In the genomic region with DNA sequence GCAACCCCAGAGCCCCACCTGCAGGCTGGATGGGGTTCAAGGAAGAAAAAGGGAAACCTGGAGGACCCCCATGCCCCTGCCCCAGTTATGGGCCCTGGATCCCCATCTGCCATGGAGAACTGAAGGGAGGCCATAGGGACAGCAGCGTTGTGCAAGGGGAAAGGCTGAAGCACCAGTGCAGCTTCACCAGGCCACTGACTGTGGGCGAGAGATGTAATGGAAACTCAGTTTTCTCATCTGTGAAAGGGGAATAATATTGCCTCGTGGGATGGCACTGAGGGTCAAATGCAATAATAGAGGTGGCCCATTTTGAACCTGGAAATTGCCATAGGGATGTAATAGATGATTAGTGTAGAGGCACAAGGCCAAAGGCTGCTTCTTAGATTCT, we compare ENCODE assay signal across 9 cellular contexts. TPM values are rescaled to one million over a fixed set of nuclear protein-coding genes. Genes with fewer than 3 reads are reported as not detected.
A peak's percentile ranks its signal among the peaks of the same experiment; 100 is the strongest.
DNase-seq lines count a peak whose midpoint lies in the region; ATAC-seq lines count a peak whose summit lies in the region.
"Had no signal": no experiment of that assay in that cellular context is flagged by ENCODE, and none has a peak within 500 bp of the region (broad histone marks: within the 10 kb centered on the region; RNA-seq: fewer than 3 reads in every experiment).

No MANE protein-coding gene starts in this region.

- H3K27ac ChIP-seq in ACC112 (ENCODE audit: low read depth, low read length) (peak overlapping the region; percentile 58), mucosa of rectum (ENCODE audit: low read depth in 2 of 2, low read length in 2 of 2) (peak overlapping the region; percentile 88 to 89)

- no peaks in the 10 kb centered on the region for H3K79me2 ChIP-seq in ACC112 (ENCODE audit: control insufficient read depth, insufficient read depth, low read length, unreplicated experiment)

- H3K4me3 Mint-ChIP-seq in activated T-helper 1 cell treated with anti-CD3 and anti-CD28 coated beads, Interleukin-12 subunit alpha, Interleukin-12 subunit beta, Interleukin-2, Interleukin-4 antibody, amounts not matched to agents 30 ng/mL and 10 ng/mL and 1 ng/mL, durations not matched to agents 14 hours and 24 hours and 36 hours: peak overlapping the region; percentile 100

- H3K36me3 Mint-ChIP-seq in activated T-helper 1 cell treated with anti-CD3 and anti-CD28 coated beads, Interleukin-12 subunit alpha, Interleukin-12 subunit beta, Interleukin-2, Interleukin-4 antibody, amounts not matched to agents 30 ng/mL and 10 ng/mL and 1 ng/mL, durations not matched to agents 14 hours and 24 hours and 36 hours (ENCODE audit: low read depth): peaks cover 33% of the 10 kb centered on the region

- no peaks in the 10 kb centered on the region for H3K36me3 ChIP-seq in ACC112 (ENCODE audit: insufficient read depth, low read length)
- peaks cover 0 to 4% of the 10 kb centered on the region in 2 donors for H3K36me3 ChIP-seq in mucosa of rectum (ENCODE audit: control insufficient read depth in 2 of 2, insufficient read depth in 2 of 2, low read length in 2 of 2)

- H3K4me1 Mint-ChIP-seq in activated T-helper 1 cell treated with anti-CD3 and anti-CD28 coated beads, Interleukin-12 subunit alpha, Interleukin-12 subunit beta, Interleukin-2, Interleukin-4 antibody, amounts not matched to agents 30 ng/mL and 10 ng/mL and 1 ng/mL, durations not matched to agents 14 hours and 24 hours and 36 hours (ENCODE audit: low read depth): peaks cover 67% of the 10 kb centered on the region

- intact Hi-C loops in activated T-helper 1 cell treated with anti-CD3 and anti-CD28 coated beads, Interleukin-12 subunit alpha, Interleukin-12 subunit beta, Interleukin-2, Interleukin-4 antibody, amounts not matched to agents 30 ng/mL and 10 ng/mL and 1 ng/mL, durations not matched to agents 14 hours and 24 hours and 36 hours (cut with micrococcal nuclease): loop anchor here (1.0 to 10.0 kb wide), 10 partner anchors 9 to 1499 kb away; a partner anchor contains a TSS

- no peaks in the 10 kb centered on the region for H3K27me3 Mint-ChIP-seq in activated T-helper 1 cell treated with anti-CD3 and anti-CD28 coated beads, Interleukin-12 subunit alpha, Interleukin-12 subunit beta, Interleukin-2, Interleukin-4 antibody, amounts not matched to agents 30 ng/mL and 10 ng/mL and 1 ng/mL, durations not matched to agents 14 hours and 24 hours and 36 hours (ENCODE audit: insufficient read depth)

- no peak overlapping the region for H2AFZ ChIP-seq in ACC112 (ENCODE audit: low read length, unreplicated experiment)

- peaks cover 32% of the 10 kb centered on the region for H3K4me1 ChIP-seq in ACC112 (ENCODE audit: control insufficient read depth, insufficient read depth, low read length, unreplicated experiment)
- peaks cover 32 to 39% of the 10 kb centered on the region in 2 donors for H3K4me1 ChIP-seq in mucosa of rectum (ENCODE audit: control insufficient read depth in 2 of 2, insufficient read depth in 2 of 2, low read length in 2 of 2)

- H3K4me3 ChIP-seq in ACC112 (ENCODE audit: low read depth, low read length) (no peak overlapping the region), mucosa of rectum (ENCODE audit: low read length in 2 of 2) (peak overlapping the region in 1 of 2 donors; percentile 65)

- H3K27me3 ChIP-seq in ACC112 (ENCODE audit: insufficient read depth, low read length) (no peaks in the 10 kb centered on the region), mucosa of rectum (ENCODE audit: control insufficient read depth in 2 of 2, insufficient read depth in 2 of 2, low read length in 2 of 2) (no peaks in the 10 kb centered on the region)

- peak overlapping the region in 1 of 2 donors; percentile 24 for H3K9ac ChIP-seq in mucosa of rectum (ENCODE audit: low read depth in 1 of 2, low read length in 2 of 2)

- peak overlapping the region; percentile 99 for H3K27ac Mint-ChIP-seq in activated T-helper 1 cell treated with anti-CD3 and anti-CD28 coated beads, Interleukin-12 subunit alpha, Interleukin-12 subunit beta, Interleukin-2, Interleukin-4 antibody, amounts not matched to agents 30 ng/mL and 10 ng/mL and 1 ng/mL, durations not matched to agents 14 hours and 24 hours and 36 hours

- no peak for DNase-seq in activated T-helper 1 cell treated with anti-CD3 and anti-CD28 coated beads, Interleukin-12 subunit alpha, Interleukin-12 subunit beta, Interleukin-2, Interleukin-4 antibody, amounts not matched to agents 30 ng/mL and 10 ng/mL and 1 ng/mL, durations not matched to agents 14 hours and 24 hours and 36 hours (ENCODE audit: low spot score)
- no peak for DNase-seq in NCI-H226
- no peak for DNase-seq in activated CD8-positive, alpha-beta memory T cell treated with anti-CD3 and anti-CD28 coated beads, Interleukin-2, amount 50 U/mL, for 4 hours

- H3K9me3 ChIP-seq in mucosa of rectum (ENCODE audit: control insufficient read depth in 2 of 2, low read length in 2 of 2): no peaks in the 10 kb centered on the region

- peak; percentile 2 for ATAC-seq in GM21367 (IDR thresholded peaks at IDR 0.05; ENCODE audit: unreplicated experiment)
- no peak for ATAC-seq in HG02981 (IDR thresholded peaks at IDR 0.05; ENCODE audit: unreplicated experiment)
- ATAC-seq in HG03045 (IDR thresholded peaks at IDR 0.05; ENCODE audit: unreplicated experiment): no peak

- no peaks in the 10 kb centered on the region for H3K9me3 Mint-ChIP-seq in activated T-helper 1 cell treated with anti-CD3 and anti-CD28 coated beads, Interleukin-12 subunit alpha, Interleukin-12 subunit beta, Interleukin-2, Interleukin-4 antibody, amounts not matched to agents 30 ng/mL and 10 ng/mL and 1 ng/mL, durations not matched to agents 14 hours and 24 hours and 36 hours

RNA-seq across cellular contexts. Expression of a gene that starts 9.9 kb away (rescaled TPM):
- 31.4 and 35.1 TPM in 2 replicates for total RNA-seq in activated T-helper 1 cell treated with anti-CD3 and anti-CD28 coated beads, Interleukin-12 subunit alpha, Interleukin-12 subunit beta, Interleukin-2, Interleukin-4 antibody, amounts not matched to agents 30 ng/mL and 10 ng/mL and 1 ng/mL, durations not matched to agents 14 hours and 24 hours and 36 hours

RNA-seq across cellular contexts. Expression of a gene that starts 13.6 kb away (rescaled TPM):
- 138 and 142 TPM in 2 replicates for total RNA-seq in activated T-helper 1 cell treated with anti-CD3 and anti-CD28 coated beads, Interleukin-12 subunit alpha, Interleukin-12 subunit beta, Interleukin-2, Interleukin-4 antibody, amounts not matched to agents 30 ng/mL and 10 ng/mL and 1 ng/mL, durations not matched to agents 14 hours and 24 hours and 36 hours

RNA-seq across cellular contexts. Expression of a gene that starts 57.7 kb away (rescaled TPM):
- total RNA-seq in activated T-helper 1 cell treated with anti-CD3 and anti-CD28 coated beads, Interleukin-12 subunit alpha, Interleukin-12 subunit beta, Interleukin-2, Interleukin-4 antibody, amounts not matched to agents 30 ng/mL and 10 ng/mL and 1 ng/mL, durations not matched to agents 14 hours and 24 hours and 36 hours: not detected in 2 replicates
- total RNA-seq: M059J had no signal
